In genomic region chr5:131096774-131097695, GRCh38 we compare ENCODE assay signal across 17 cellular contexts.
DNase-seq lines count a peak whose midpoint lies in the region; ATAC-seq, FAIRE-seq and TF ChIP-seq lines count a peak whose summit lies in the region.
"Had no signal": no experiment of that assay in that cellular context is flagged by ENCODE, and none has a peak within 500 bp of the region (broad histone marks: within the 10 kb centered on the region; RNA-seq: fewer than 3 reads in every experiment).

No MANE protein-coding gene starts in this region.

- H3K4me1 ChIP-seq in left lung, result no peaks in the 10 kb centered on the region
- H3K4me1 ChIP-seq: BE2C had no signal

- intact Hi-C loops in left lung (cut with DNase I), result no loop called here

- H3K27me3 ChIP-seq in bronchial epithelial cell (ENCODE audit: control insufficient read depth, insufficient read depth, low read length) (peaks cover 2% of the 10 kb centered on the region), left lung (no peaks in the 10 kb centered on the region)
- H3K27me3 ChIP-seq: BE2C had no signal

- H3K27ac ChIP-seq in left lung, result no peak overlapping the region
- H3K27ac ChIP-seq: HL-60 had no signal

- no peaks in the 10 kb centered on the region for H3K9me3 ChIP-seq in left lung
- H3K9me3 ChIP-seq: BE2C had no signal

- DNase-seq in activated naive CD4-positive, alpha-beta T cell treated with anti-CD3 and anti-CD28 coated beads, Interleukin-2, amount 50 U/mL, for 72 hours (ENCODE audit: low spot score in 2 of 2), result no peak
- DNase-seq in activated naive CD4-positive, alpha-beta T cell (lab: John Stamatoyannopoulos, UW), result no peak
- DNase-seq in bronchial epithelial cell (ENCODE audit: low read depth) (peak; percentile 71), left lung (no peak), DMS153 (lab: John Stamatoyannopoulos, UW) (no peak), NCI-H524 treated with DMSO at 0.1 percent for 48 hours (lab: John Stamatoyannopoulos, UW) (no peak)
- DNase-seq: BE2C; CD8-positive, alpha-beta T cell; GOT3; NCI-H1436 treated with DMSO at 0.1 percent for 48 hours; NCI-H2081; NCI-H526 treated with DMSO at 0.1 percent for 48 hours; NK-92 treated with Interleukin-12 subunit alpha and Interleukin-12 subunit beta, amount 100 ng/mL, for 24 hours; OCI-M1; RPMI8226 had no signal

- H3K36me3 Mint-ChIP-seq in activated naive CD4-positive, alpha-beta T cell treated with anti-CD3 and anti-CD28 coated beads, Interleukin-2, amount 50 U/mL, for 72 hours, result peaks cover 0 to 5% of the 10 kb centered on the region in 2 donors

- ATAC-seq in activated naive CD4-positive, alpha-beta T cell treated with anti-CD3 and anti-CD28 coated beads, Interleukin-2, amount 50 U/mL, for 72 hours, result peak; percentile 86 to 96
- peak; percentile 77 for ATAC-seq in left lung
- ATAC-seq in GM18519 (IDR thresholded peaks at IDR 0.05; ENCODE audit: low FRiP score, unreplicated experiment), result no peak
- ATAC-seq: CD8-positive, alpha-beta T cell had no signal

- H3K4me3 ChIP-seq in bronchial epithelial cell (ENCODE audit: low read depth, low read length) (no peak overlapping the region), left lung (no peak overlapping the region)

- H3K27ac Mint-ChIP-seq in activated naive CD4-positive, alpha-beta T cell treated with anti-CD3 and anti-CD28 coated beads, Interleukin-2, amount 50 U/mL, for 72 hours, result peak overlapping the region; percentile 4 to 63
- H3K27ac Mint-ChIP-seq: CD8-positive, alpha-beta T cell had no signal

- FAIRE-seq in bronchial epithelial cell (lab: Jason Lieb, UNC), result peak; percentile 97

- H3K9me3 Mint-ChIP-seq in activated naive CD4-positive, alpha-beta T cell treated with anti-CD3 and anti-CD28 coated beads, Interleukin-2, amount 50 U/mL, for 72 hours, result peaks cover 3 to 7% of the 10 kb centered on the region in 2 donors

- H3K36me3 ChIP-seq in bronchial epithelial cell (ENCODE audit: control insufficient read depth, insufficient read depth, low read length), result no peaks in the 10 kb centered on the region
- no peaks in the 10 kb centered on the region for H3K36me3 ChIP-seq in left lung
- H3K36me3 ChIP-seq: BE2C had no signal

- TF ChIP-seq CTCF in bronchial epithelial cell (IDR thresholded peaks at IDR 0.05; ENCODE audit: insufficient read depth, low read length, severe bottlenecking) (no peak), left lung (IDR thresholded peaks at IDR 0.05) (no peak)
